ENCODE assay signal across 8 cellular contexts in the genomic region with DNA sequence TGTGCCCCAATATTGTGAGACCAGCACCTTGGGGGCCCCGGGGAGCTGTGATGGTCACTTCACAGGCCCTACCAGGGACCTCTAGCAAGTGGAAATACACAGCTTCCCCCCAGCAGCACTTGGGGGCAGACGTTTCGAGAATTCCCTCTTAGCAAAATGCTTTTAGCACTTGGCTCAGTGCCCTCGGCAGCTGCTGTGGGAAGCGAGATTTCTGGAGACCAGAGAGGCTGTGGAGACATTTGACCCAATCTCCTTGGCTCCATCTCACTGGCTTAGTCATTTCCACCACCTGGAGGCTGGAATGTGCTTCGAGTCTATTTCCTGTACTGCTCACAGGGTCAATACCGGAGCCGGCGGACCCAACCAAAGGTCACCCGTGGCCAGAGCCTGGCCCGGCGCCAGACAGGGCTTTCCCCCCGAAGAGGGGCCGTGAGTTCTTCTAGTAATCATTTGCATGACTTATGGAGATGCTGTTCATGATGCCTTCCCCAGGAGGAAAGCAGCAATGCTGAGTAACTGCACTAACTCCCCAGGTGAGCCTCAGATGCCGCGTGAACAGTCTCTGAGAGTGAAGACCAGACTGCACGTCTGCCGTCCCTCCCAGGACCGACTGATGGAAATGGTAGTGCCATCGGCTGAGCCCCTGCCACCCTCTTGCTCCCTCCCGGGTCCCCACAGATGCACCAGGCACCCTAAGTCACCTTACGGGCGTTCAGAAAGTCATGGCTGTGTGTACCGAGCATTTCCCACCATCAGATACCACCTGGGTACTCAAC. TPM values are rescaled to one million over a fixed set of nuclear protein-coding genes. Genes with fewer than 3 reads are reported as not detected.
DNase-seq lines count a peak whose midpoint lies in the region; ATAC-seq, FAIRE-seq and TF ChIP-seq lines count a peak whose summit lies in the region.

No MANE protein-coding gene starts in this region.

- H3K9ac ChIP-seq in PC-3 (ENCODE audit: low read length): peak overlapping the region; percentile 94
- H3K9ac ChIP-seq in fibroblast of lung (ENCODE audit: insufficient read depth, low read length): no peak overlapping the region

- peak overlapping the region; percentile 81 for H3K27ac Mint-ChIP-seq in osteocyte (ENCODE audit: unreplicated experiment)

- H3K4me3 ChIP-seq in PC-3 (ENCODE audit: low read length) (peak overlapping the region; percentile 38), fibroblast of lung (replicated peaks in 1 of 4; ENCODE audit: control extremely low read depth in 1 of 4, insufficient read depth in 1 of 4, low read depth in 3 of 4, low read length in 4 of 4) (no peak overlapping the region)

- H3K9me2 ChIP-seq in PC-3 (replicated peaks; ENCODE audit: low read length): no peaks in the 10 kb centered on the region

- peaks cover 79% of the 10 kb centered on the region for H3K4me1 ChIP-seq in PC-3 (ENCODE audit: insufficient read depth, low read length)
- H3K4me1 ChIP-seq in fibroblast of lung (ENCODE audit: control insufficient read depth, extremely low read depth, insufficient read depth, low read length): peaks cover 17% of the 10 kb centered on the region

- no peak overlapping the region for H3K4me3 Mint-ChIP-seq in osteocyte (ENCODE audit: unreplicated experiment)

- no peaks in the 10 kb centered on the region for H3K27me3 Mint-ChIP-seq in osteocyte (ENCODE audit: unreplicated experiment)

- BruUV-seq in PC-3 (replicated peaks; lab: Mats Ljungman, UMichigan): no TSS peak

- H3K27ac ChIP-seq in PC-3 (ENCODE audit: low read length) (peak overlapping the region; percentile 98), fibroblast of lung (ENCODE audit: insufficient read depth, low read length) (peak overlapping the region; percentile 77)

- DNase-seq in ELR (ENCODE audit: low read depth): peak; percentile 96
- peak; percentile 99 for DNase-seq in PC-3
- DNase-seq in fibroblast of lung (ENCODE audit: low read depth in 2 of 2): peak; percentile 93 to 94
- DNase-seq in osteocyte (ENCODE audit: extremely low spot score, unreplicated experiment): no peak
- DNase-seq in NCI-H1417 treated with DMSO at 0.1 percent for 48 hours (lab: John Stamatoyannopoulos, UW): no peak
- no peak for DNase-seq in GM19240 (ENCODE audit: insufficient read length, low spot score)
- no peak for DNase-seq in GM12892 (ENCODE audit: insufficient read length)

- H3K36me3 Mint-ChIP-seq in osteocyte (ENCODE audit: unreplicated experiment): no peaks in the 10 kb centered on the region

- H3K9me3 ChIP-seq in PC-3 (ENCODE audit: low read length) (no peaks in the 10 kb centered on the region), fibroblast of lung (ENCODE audit: control insufficient read depth, insufficient read depth, low read depth, low read length) (no peaks in the 10 kb centered on the region)

- peaks cover 11% of the 10 kb centered on the region for H3K79me2 ChIP-seq in PC-3 (ENCODE audit: low read length)
- peaks cover 1% of the 10 kb centered on the region for H3K79me2 ChIP-seq in fibroblast of lung (ENCODE audit: control insufficient read depth, insufficient read depth, low read length)

- ATAC-seq in PC-3 (peak; percentile 42), GM19455 (IDR thresholded peaks at IDR 0.05; ENCODE audit: unreplicated experiment) (no peak)

- H2AFZ ChIP-seq in PC-3 (ENCODE audit: low read length) (no peak overlapping the region), fibroblast of lung (ENCODE audit: low read length) (no peak overlapping the region)

- peaks cover under 1% of the 10 kb centered on the region; the same call in 1 of the 2 replicates for H4K20me1 ChIP-seq in PC-3 (ENCODE audit: low read length)
- H4K20me1 ChIP-seq in fibroblast of lung (ENCODE audit: control insufficient read depth, extremely low read depth, insufficient read depth, low read length): no peaks in the 10 kb centered on the region

- TF ChIP-seq CTCF in PC-3 (conservative IDR thresholded peaks at IDR 0.05; ENCODE audit: low read depth, low read length): peak; percentile 33; the same call in 1 of the 2 replicates
- TF ChIP-seq CTCF in fibroblast of lung (conservative IDR thresholded peaks at IDR 0.05 in 1 of 2, IDR thresholded peaks at IDR 0.05 in 1 of 2; ENCODE audit: low read depth in 1 of 2, low read length in 2 of 2): peak; percentile 20 to 33
- TF ChIP-seq CTCF in osteocyte (IDR thresholded peaks at IDR 0.05): peak; percentile 39

- no peak for FAIRE-seq in GM12892 (lab: Jason Lieb, UNC)

- H3K9me3 Mint-ChIP-seq in osteocyte (ENCODE audit: unreplicated experiment): no peaks in the 10 kb centered on the region

- POLR2A ChIA-PET in PC-3 (lab: Charles Lee; ENCODE audit: unreplicated experiment): no interaction called here

- TF ChIP-seq POLR2A in GM12892 (IDR thresholded peaks at IDR 0.05; ENCODE audit: low read depth, low read length): no peak

- peaks cover 24% of the 10 kb centered on the region for H3K4me1 Mint-ChIP-seq in osteocyte (ENCODE audit: unreplicated experiment)

- intact Hi-C loops in PC-3 (cut with micrococcal nuclease): loop anchor here (1.0 to 5.0 kb wide), 3 partner anchors 8 to 139 kb away; no protein-coding TSS in a partner anchor

- H3K27me3 ChIP-seq in PC-3 (ENCODE audit: low read length) (no peaks in the 10 kb centered on the region), fibroblast of lung (ENCODE audit: control insufficient read depth, insufficient read depth, low read length) (no peaks in the 10 kb centered on the region)

- CTCF ChIA-PET in PC-3 (lab: Charles Lee): interaction anchor here (0.6 to 1.4 kb wide), 2 partner anchors 25 to 159 kb away, joined by 3 to 4 read pairs; no protein-coding TSS in a partner anchor

- H3K4me2 ChIP-seq in PC-3 (ENCODE audit: low read length) (peak overlapping the region; percentile 69), fibroblast of lung (ENCODE audit: extremely low read depth, insufficient read depth, low read length) (peak overlapping the region; percentile 4)

- H3F3A ChIP-seq in PC-3 (ENCODE audit: low read length, unreplicated experiment): peaks cover 14% of the 10 kb centered on the region

- H3K36me3 ChIP-seq in PC-3 (ENCODE audit: low read depth, low read length): no peaks in the 10 kb centered on the region
- H3K36me3 ChIP-seq in fibroblast of lung (ENCODE audit: control insufficient read depth, insufficient read depth, low read length): no peaks in the 10 kb centered on the region

RNA-seq across cellular contexts. Expression of a gene that starts 4.4 kb away (rescaled TPM):
- 50.4 and 81.4 TPM in 2 replicates for total RNA-seq in PC-3 (2014; rRNA removed)
- 18.0 and 22.3 TPM in 2 replicates for total RNA-seq in fibroblast of lung
- polyA plus RNA-seq in fibroblast of lung: 20.3 and 22.2 TPM in 2 replicates
- polyA plus RNA-seq in fibroblast of lung (2012): 13.3 and 14.1 TPM in 2 replicates
- polyA minus RNA-seq in fibroblast of lung (ENCODE audit: low replicate concordance): 65.9 and 70.7 TPM in 2 replicates
- total RNA-seq in osteocyte: 13.1 and 19.4 TPM in 2 replicates
- polyA plus RNA-seq in GM12892 (2012; ENCODE audit: missing spikeins): 12.8 TPM

RNA-seq across cellular contexts. Expression of a gene that starts 52.0 kb away (rescaled TPM):
- 8.1 and 9.2 TPM in 2 replicates for total RNA-seq in PC-3 (2014; rRNA removed)
- total RNA-seq in fibroblast of lung: 5.6 and 8.9 TPM in 2 replicates
- 9.1 and 12.2 TPM in 2 replicates for polyA plus RNA-seq in fibroblast of lung
- polyA plus RNA-seq in fibroblast of lung (2012): 5.6 and 7.0 TPM in 2 replicates
- 19.8 and 31.3 TPM in 2 replicates for polyA minus RNA-seq in fibroblast of lung (ENCODE audit: low replicate concordance)
- total RNA-seq in osteocyte: 20.3 and 20.9 TPM in 2 replicates
- polyA plus RNA-seq in GM12892 (2012; ENCODE audit: missing spikeins): 9.0 TPM

Comparison
In these comparisons a context has a peak if more than half of its experiments do, and no peak if none do; other contexts are left out.
1. DNase-seq: peak in ELR (single experiment), PC-3 (single experiment) and fibroblast of lung (2 of 2); none in osteocyte (single experiment), NCI-H1417 treated with DMSO at 0.1 percent for 48 hours (single experiment), GM19240 (single experiment) and GM12892 (single experiment).
2. Peak in every context shown above with its lines, with median percentiles within 50 percentile points of each other: CTCF ChIP-seq.